ENCODE assay signal across 24 cellular contexts in the genomic region with DNA sequence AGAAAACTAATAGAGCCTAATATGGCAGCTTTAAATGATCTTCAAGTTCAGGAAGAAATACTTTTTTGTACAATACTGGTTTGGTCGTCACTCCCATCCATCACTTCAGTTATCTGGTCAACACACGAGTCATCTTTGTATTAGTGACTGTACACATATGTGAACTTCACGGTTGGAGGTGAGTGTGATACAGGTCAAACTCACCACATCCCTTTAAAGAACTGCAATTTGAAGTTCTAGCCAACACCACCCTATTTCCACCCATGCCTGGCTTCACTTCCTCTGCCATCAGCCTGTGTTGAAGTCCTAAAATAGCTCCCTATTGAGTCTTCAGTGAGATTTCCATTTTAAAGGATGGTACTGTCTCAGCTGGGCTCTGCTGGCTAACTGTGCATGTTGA.
"Had no signal": no experiment of that assay in that cellular context is flagged by ENCODE, and none has a peak within 500 bp of the region (broad histone marks: within the 10 kb centered on the region; RNA-seq: fewer than 3 reads in every experiment).

No MANE protein-coding gene starts in this region.

- H3K4me1 Mint-ChIP-seq: activated CD4-positive, alpha-beta T cell treated with anti-CD3 and anti-CD28 coated beads, Interleukin-2, amount 10 ng/mL, durations not matched to agents 7 days and 5 days; activated naive CD4-positive, alpha-beta T cell treated with anti-CD3 and anti-CD28 coated beads, Interleukin-2, amount 50 U/mL, for 24 hours; mesothelial cell of epicardium; natural killer cell had no signal

- H3K4me1 ChIP-seq: sigmoid colon, testis, uterus had no signal

- H3K27me3 Mint-ChIP-seq: activated CD4-positive, alpha-beta T cell treated with anti-CD3 and anti-CD28 coated beads, Interleukin-2, amount 10 ng/mL, durations not matched to agents 7 days and 5 days; activated CD8-positive, alpha-beta T cell treated with anti-CD3 and anti-CD28 coated beads for 36 hours; brain; dendritic cell treated with granulocyte-macrophage colony-stimulating factor and Interleukin-4, amounts not matched to agents 40 ng/mL and 50 ng/mL, for 4 days had no signal

- H3K27ac ChIP-seq: sigmoid colon, testis, uterus, VCaP had no signal

- H3K4me3 ChIP-seq: lung, sigmoid colon, smooth muscle cell, testis, uterus had no signal

- H3K4me3 Mint-ChIP-seq: activated CD4-positive, alpha-beta T cell treated with anti-CD3 and anti-CD28 coated beads, Interleukin-2, amount 10 ng/mL, durations not matched to agents 7 days and 5 days; activated CD8-positive, alpha-beta T cell treated with anti-CD3 and anti-CD28 coated beads for 36 hours; activated naive CD4-positive, alpha-beta T cell treated with anti-CD3 and anti-CD28 coated beads, Interleukin-2, amount 50 U/mL, for 24 hours; brain; dendritic cell treated with granulocyte-macrophage colony-stimulating factor and Interleukin-4, amounts not matched to agents 40 ng/mL and 50 ng/mL, for 4 days; mesothelial cell of epicardium; natural killer cell had no signal

- H3K27me3 ChIP-seq: sigmoid colon, testis, uterus had no signal

- ATAC-seq: activated CD8-positive, alpha-beta T cell treated with anti-CD3 and anti-CD28 coated beads for 36 hours; left lobe of liver; natural killer cell had no signal

- H3K9me3 ChIP-seq: sigmoid colon, testis, uterus had no signal

- H3K27ac Mint-ChIP-seq: activated CD4-positive, alpha-beta T cell treated with anti-CD3 and anti-CD28 coated beads, Interleukin-2, amount 10 ng/mL, durations not matched to agents 7 days and 5 days; activated CD8-positive, alpha-beta T cell treated with anti-CD3 and anti-CD28 coated beads for 36 hours; activated naive CD4-positive, alpha-beta T cell treated with anti-CD3 and anti-CD28 coated beads, Interleukin-2, amount 50 U/mL, for 24 hours; brain; dendritic cell treated with granulocyte-macrophage colony-stimulating factor and Interleukin-4, amounts not matched to agents 40 ng/mL and 50 ng/mL, for 4 days; mesothelial cell of epicardium; natural killer cell had no signal

- DNase-seq: activated CD4-positive, alpha-beta T cell treated with anti-CD3 and anti-CD28 coated beads, Interleukin-2, amount 10 ng/mL, durations not matched to agents 7 days and 5 days; activated CD4-positive, CD25-positive, alpha-beta regulatory T cell treated with anti-CD3 and anti-CD28 coated beads, Interleukin-2, amount 50 U/mL, for 72 hours; activated CD8-positive, alpha-beta T cell treated with anti-CD3 and anti-CD28 coated beads for 36 hours; activated gamma-delta T cell treated with Interleukin-2 at 50 U/mL for 16 hours; activated T-cell treated with anti-CD3 and anti-CD28 coated beads, Interleukin-2, amount 50 U/mL, for 1 hour; aorta; effector CD4-positive, alpha-beta T cell; foreskin fibroblast; kidney; natural killer cell; sigmoid colon; stimulated activated CD4-positive, alpha-beta T cell treated with anti-CD3 and anti-CD28 coated beads, Interleukin-15, amount 100 ng/mL, for 24 hours; stimulated activated naive CD4-positive, alpha-beta T cell; testis; trophoblast cell; uterus had no signal

- H3K4me2 ChIP-seq: smooth muscle cell had no signal

- H3K36me3 ChIP-seq: sigmoid colon, uterus had no signal

- H3K9me3 Mint-ChIP-seq: natural killer cell had no signal

- H3K36me3 Mint-ChIP-seq: activated naive CD4-positive, alpha-beta T cell treated with anti-CD3 and anti-CD28 coated beads, Interleukin-2, amount 50 U/mL, for 24 hours; brain; mesothelial cell of epicardium; natural killer cell had no signal
